1 cellular context compared by ENCODE assay signal in the genomic region with DNA sequence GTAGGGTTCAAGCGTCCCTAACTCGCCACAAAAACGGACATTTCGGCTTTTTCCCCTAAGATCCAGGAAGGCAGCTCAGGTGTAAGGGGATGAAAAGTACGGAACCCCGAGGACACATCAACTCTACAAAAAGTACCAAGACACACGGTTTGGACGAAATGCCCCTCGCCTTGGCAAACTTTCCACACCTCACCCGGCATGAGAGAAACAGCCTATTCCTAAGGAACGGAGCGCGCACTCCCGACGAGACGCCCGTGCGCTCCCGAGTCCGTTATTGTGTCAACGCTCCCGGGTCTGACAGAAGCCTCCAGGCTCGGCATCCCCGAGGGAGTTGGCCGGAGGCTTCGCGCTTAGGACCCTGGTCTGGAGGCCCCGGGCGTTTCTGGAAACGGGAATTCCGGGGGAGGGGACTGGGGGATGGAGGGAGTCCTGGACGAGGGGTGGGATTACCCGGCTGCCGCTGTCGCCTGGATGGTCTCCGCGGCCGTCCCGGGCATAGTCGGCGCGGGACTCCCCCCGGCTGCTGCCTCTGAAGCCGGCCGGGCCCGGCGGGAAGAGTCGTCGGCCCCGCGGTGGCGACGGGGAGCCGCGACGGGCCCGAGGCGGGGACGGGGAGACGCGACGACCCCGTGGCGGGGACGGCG.
TF ChIP-seq lines count a peak whose summit lies in the region.

No MANE protein-coding gene starts in this region.

TF ChIP-seq in HepG2, 621 proteins besides CTCF, POLR2A, EP300 and RAD21 (continued from another document and continues in another):
- TF ChIP-seq, protein P1, sequence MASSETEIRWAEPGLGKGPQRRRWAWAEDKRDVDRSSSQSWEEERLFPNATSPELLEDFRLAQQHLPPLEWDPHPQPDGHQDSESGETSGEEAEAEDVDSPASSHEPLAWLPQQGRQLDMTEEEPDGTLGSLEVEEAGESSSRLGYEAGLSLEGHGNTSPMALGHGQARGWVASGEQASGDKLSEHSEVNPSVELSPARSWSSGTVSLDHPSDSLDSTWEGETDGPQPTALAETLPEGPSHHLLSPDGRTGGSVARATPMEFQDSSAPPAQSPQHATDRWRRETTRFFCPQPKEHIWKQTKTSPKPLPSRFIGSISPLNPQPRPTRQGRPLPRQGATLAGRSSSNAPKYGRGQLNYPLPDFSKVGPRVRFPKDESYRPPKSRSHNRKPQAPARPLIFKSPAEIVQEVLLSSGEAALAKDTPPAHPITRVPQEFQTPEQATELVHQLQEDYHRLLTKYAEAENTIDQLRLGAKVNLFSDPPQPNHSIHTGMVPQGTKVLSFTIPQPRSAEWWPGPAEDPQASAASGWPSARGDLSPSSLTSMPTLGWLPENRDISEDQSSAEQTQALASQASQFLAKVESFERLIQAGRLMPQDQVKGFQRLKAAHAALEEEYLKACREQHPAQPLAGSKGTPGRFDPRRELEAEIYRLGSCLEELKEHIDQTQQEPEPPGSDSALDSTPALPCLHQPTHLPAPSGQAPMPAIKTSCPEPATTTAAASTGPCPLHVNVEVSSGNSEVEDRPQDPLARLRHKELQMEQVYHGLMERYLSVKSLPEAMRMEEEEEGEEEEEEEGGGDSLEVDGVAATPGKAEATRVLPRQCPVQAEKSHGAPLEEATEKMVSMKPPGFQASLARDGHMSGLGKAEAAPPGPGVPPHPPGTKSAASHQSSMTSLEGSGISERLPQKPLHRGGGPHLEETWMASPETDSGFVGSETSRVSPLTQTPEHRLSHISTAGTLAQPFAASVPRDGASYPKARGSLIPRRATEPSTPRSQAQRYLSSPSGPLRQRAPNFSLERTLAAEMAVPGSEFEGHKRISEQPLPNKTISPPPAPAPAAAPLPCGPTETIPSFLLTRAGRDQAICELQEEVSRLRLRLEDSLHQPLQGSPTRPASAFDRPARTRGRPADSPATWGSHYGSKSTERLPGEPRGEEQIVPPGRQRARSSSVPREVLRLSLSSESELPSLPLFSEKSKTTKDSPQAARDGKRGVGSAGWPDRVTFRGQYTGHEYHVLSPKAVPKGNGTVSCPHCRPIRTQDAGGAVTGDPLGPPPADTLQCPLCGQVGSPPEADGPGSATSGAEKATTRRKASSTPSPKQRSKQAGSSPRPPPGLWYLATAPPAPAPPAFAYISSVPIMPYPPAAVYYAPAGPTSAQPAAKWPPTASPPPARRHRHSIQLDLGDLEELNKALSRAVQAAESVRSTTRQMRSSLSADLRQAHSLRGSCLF (CRISPR knock-in tag; IDR thresholded peaks at IDR 0.05; ENCODE audit: borderline replicate concordance): no peak
- TF ChIP-seq, protein P2, sequence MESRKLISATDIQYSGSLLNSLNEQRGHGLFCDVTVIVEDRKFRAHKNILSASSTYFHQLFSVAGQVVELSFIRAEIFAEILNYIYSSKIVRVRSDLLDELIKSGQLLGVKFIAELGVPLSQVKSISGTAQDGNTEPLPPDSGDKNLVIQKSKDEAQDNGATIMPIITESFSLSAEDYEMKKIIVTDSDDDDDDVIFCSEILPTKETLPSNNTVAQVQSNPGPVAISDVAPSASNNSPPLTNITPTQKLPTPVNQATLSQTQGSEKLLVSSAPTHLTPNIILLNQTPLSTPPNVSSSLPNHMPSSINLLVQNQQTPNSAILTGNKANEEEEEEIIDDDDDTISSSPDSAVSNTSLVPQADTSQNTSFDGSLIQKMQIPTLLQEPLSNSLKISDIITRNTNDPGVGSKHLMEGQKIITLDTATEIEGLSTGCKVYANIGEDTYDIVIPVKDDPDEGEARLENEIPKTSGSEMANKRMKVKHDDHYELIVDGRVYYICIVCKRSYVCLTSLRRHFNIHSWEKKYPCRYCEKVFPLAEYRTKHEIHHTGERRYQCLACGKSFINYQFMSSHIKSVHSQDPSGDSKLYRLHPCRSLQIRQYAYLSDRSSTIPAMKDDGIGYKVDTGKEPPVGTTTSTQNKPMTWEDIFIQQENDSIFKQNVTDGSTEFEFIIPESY (CRISPR knock-in tag; IDR thresholded peaks at IDR 0.05): no peak
- TF ChIP-seq, protein P3, sequence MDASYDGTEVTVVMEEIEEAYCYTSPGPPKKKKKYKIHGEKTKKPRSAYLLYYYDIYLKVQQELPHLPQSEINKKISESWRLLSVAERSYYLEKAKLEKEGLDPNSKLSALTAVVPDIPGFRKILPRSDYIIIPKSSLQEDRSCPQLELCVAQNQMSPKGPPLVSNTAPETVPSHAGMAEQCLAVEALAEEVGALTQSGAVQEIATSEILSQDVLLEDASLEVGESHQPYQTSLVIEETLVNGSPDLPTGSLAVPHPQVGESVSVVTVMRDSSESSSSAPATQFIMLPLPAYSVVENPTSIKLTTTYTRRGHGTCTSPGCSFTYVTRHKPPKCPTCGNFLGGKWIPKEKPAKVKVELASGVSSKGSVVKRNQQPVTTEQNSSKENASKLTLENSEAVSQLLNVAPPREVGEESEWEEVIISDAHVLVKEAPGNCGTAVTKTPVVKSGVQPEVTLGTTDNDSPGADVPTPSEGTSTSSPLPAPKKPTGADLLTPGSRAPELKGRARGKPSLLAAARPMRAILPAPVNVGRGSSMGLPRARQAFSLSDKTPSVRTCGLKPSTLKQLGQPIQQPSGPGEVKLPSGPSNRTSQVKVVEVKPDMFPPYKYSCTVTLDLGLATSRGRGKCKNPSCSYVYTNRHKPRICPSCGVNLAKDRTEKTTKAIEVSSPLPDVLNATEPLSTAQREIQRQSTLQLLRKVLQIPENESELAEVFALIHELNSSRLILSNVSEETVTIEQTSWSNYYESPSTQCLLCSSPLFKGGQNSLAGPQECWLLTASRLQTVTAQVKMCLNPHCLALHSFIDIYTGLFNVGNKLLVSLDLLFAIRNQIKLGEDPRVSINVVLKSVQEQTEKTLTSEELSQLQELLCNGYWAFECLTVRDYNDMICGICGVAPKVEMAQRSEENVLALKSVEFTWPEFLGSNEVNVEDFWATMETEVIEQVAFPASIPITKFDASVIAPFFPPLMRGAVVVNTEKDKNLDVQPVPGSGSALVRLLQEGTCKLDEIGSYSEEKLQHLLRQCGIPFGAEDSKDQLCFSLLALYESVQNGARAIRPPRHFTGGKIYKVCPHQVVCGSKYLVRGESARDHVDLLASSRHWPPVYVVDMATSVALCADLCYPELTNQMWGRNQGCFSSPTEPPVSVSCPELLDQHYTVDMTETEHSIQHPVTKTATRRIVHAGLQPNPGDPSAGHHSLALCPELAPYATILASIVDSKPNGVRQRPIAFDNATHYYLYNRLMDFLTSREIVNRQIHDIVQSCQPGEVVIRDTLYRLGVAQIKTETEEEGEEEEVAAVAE (CRISPR knock-in tag; IDR thresholded peaks at IDR 0.05; ENCODE audit: borderline replicate concordance): no peak
- TF ChIP-seq, protein P4, sequence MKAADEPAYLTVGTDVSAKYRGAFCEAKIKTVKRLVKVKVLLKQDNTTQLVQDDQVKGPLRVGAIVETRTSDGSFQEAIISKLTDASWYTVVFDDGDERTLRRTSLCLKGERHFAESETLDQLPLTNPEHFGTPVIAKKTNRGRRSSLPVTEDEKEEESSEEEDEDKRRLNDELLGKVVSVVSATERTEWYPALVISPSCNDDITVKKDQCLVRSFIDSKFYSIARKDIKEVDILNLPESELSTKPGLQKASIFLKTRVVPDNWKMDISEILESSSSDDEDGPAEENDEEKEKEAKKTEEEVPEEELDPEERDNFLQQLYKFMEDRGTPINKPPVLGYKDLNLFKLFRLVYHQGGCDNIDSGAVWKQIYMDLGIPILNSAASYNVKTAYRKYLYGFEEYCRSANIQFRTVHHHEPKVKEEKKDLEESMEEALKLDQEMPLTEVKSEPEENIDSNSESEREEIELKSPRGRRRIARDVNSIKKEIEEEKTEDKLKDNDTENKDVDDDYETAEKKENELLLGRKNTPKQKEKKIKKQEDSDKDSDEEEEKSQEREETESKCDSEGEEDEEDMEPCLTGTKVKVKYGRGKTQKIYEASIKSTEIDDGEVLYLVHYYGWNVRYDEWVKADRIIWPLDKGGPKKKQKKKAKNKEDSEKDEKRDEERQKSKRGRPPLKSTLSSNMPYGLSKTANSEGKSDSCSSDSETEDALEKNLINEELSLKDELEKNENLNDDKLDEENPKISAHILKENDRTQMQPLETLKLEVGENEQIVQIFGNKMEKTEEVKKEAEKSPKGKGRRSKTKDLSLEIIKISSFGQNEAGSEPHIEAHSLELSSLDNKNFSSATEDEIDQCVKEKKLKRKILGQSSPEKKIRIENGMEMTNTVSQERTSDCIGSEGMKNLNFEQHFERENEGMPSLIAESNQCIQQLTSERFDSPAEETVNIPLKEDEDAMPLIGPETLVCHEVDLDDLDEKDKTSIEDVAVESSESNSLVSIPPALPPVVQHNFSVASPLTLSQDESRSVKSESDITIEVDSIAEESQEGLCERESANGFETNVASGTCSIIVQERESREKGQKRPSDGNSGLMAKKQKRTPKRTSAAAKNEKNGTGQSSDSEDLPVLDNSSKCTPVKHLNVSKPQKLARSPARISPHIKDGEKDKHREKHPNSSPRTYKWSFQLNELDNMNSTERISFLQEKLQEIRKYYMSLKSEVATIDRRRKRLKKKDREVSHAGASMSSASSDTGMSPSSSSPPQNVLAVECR (CRISPR knock-in tag; IDR thresholded peaks at IDR 0.05; ENCODE audit: borderline replicate concordance): peak; percentile 69; the same call in 1 of the 2 replicates
- TF ChIP-seq, protein P5, sequence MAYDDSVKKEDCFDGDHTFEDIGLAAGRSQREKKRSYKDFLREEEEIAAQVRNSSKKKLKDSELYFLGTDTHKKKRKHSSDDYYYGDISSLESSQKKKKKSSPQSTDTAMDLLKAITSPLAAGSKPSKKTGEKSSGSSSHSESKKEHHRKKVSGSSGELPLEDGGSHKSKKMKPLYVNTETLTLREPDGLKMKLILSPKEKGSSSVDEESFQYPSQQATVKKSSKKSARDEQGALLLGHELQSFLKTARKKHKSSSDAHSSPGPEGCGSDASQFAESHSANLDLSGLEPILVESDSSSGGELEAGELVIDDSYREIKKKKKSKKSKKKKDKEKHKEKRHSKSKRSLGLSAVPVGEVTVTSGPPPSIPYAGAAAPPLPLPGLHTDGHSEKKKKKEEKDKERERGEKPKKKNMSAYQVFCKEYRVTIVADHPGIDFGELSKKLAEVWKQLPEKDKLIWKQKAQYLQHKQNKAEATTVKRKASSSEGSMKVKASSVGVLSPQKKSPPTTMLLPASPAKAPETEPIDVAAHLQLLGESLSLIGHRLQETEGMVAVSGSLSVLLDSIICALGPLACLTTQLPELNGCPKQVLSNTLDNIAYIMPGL (CRISPR knock-in tag; IDR thresholded peaks at IDR 0.05; ENCODE audit: borderline replicate concordance in 1 of 2, low read depth in 1 of 2): peak in 1 of 2 experiments; percentile 61; a peak in 2 of 4 replicates
- TF ChIP-seq THAP11 (CRISPR knock-in tag; IDR thresholded peaks at IDR 0.05) (peak; percentile 11; the same call in 1 of the 2 replicates), RBAK (CRISPR knock-in tag; IDR thresholded peaks at IDR 0.05) (no peak), PHF5A (CRISPR knock-in tag; IDR thresholded peaks at IDR 0.05; ENCODE audit: low read depth, unreplicated experiment) (no peak), NPAS2 (CRISPR knock-in tag; IDR thresholded peaks at IDR 0.05; ENCODE audit: borderline replicate concordance) (no peak), ZNF598 (CRISPR knock-in tag; IDR thresholded peaks at IDR 0.05; ENCODE audit: borderline replicate concordance) (no peak; the same call in 1 of the 2 replicates), RFX5 (IDR thresholded peaks at IDR 0.05; ENCODE audit: low read depth, low read length) (no peak), STAG1 (CRISPR knock-in tag; IDR thresholded peaks at IDR 0.05) (no peak), KLF15 (CRISPR knock-in tag; IDR thresholded peaks at IDR 0.05; ENCODE audit: borderline replicate concordance) (no peak), SAFB2 (CRISPR knock-in tag; IDR thresholded peaks at IDR 0.05; ENCODE audit: borderline replicate concordance, low read depth) (no peak; the same call in 1 of the 2 replicates), NCOA1 (CRISPR knock-in tag; IDR thresholded peaks at IDR 0.05) (no peak), RBM22 (optimal IDR thresholded peaks at IDR 0.05; ENCODE audit: low read length) (no peak), HOXA7 (CRISPR knock-in tag; IDR thresholded peaks at IDR 0.05) (no peak), ZBTB42 (CRISPR knock-in tag; IDR thresholded peaks at IDR 0.05) (no peak), GLI4 (CRISPR knock-in tag; IDR thresholded peaks at IDR 0.05; ENCODE audit: borderline replicate concordance) (0 out of 2 replicates have a peak, but pooled peaks have one; percentile 60), ETV6 (CRISPR knock-in tag; conservative IDR thresholded peaks at IDR 0.05) (0 out of 2 replicates have a peak, but pooled peaks have one; percentile 6), EHMT2 (IDR thresholded peaks at IDR 0.05; ENCODE audit: borderline replicate concordance, low read depth, low read length) (no peak), HIVEP1 (CRISPR knock-in tag; IDR thresholded peaks at IDR 0.05) (no peak), PRPF4 (IDR thresholded peaks at IDR 0.05; ENCODE audit: low read depth, low read length, poor library complexity, severe bottlenecking) (no peak)
- TF ChIP-seq, protein P6, sequence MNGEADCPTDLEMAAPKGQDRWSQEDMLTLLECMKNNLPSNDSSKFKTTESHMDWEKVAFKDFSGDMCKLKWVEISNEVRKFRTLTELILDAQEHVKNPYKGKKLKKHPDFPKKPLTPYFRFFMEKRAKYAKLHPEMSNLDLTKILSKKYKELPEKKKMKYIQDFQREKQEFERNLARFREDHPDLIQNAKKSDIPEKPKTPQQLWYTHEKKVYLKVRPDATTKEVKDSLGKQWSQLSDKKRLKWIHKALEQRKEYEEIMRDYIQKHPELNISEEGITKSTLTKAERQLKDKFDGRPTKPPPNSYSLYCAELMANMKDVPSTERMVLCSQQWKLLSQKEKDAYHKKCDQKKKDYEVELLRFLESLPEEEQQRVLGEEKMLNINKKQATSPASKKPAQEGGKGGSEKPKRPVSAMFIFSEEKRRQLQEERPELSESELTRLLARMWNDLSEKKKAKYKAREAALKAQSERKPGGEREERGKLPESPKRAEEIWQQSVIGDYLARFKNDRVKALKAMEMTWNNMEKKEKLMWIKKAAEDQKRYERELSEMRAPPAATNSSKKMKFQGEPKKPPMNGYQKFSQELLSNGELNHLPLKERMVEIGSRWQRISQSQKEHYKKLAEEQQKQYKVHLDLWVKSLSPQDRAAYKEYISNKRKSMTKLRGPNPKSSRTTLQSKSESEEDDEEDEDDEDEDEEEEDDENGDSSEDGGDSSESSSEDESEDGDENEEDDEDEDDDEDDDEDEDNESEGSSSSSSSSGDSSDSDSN (CRISPR knock-in tag; IDR thresholded peaks at IDR 0.05): peak; percentile 62; the same call in 1 of the 2 replicates
- TF ChIP-seq, protein P7, sequence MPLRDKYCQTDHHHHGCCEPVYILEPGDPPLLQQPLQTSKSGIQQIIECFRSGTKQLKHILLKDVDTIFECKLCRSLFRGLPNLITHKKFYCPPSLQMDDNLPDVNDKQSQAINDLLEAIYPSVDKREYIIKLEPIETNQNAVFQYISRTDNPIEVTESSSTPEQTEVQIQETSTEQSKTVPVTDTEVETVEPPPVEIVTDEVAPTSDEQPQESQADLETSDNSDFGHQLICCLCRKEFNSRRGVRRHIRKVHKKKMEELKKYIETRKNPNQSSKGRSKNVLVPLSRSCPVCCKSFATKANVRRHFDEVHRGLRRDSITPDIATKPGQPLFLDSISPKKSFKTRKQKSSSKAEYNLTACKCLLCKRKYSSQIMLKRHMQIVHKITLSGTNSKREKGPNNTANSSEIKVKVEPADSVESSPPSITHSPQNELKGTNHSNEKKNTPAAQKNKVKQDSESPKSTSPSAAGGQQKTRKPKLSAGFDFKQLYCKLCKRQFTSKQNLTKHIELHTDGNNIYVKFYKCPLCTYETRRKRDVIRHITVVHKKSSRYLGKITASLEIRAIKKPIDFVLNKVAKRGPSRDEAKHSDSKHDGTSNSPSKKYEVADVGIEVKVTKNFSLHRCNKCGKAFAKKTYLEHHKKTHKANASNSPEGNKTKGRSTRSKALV (CRISPR knock-in tag; IDR thresholded peaks at IDR 0.05): peak; percentile 87
- TF ChIP-seq, protein P8, sequence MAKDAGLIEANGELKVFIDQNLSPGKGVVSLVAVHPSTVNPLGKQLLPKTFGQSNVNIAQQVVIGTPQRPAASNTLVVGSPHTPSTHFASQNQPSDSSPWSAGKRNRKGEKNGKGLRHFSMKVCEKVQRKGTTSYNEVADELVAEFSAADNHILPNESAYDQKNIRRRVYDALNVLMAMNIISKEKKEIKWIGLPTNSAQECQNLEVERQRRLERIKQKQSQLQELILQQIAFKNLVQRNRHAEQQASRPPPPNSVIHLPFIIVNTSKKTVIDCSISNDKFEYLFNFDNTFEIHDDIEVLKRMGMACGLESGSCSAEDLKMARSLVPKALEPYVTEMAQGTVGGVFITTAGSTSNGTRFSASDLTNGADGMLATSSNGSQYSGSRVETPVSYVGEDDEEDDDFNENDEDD (CRISPR knock-in tag; IDR thresholded peaks at IDR 0.05; ENCODE audit: borderline replicate concordance): no peak; the same call in 1 of the 2 replicates
